ENCODE assay signal across 22 cellular contexts in genomic region chr22:33821290-33821689, GRCh38.
"Had no signal": no experiment of that assay in that cellular context is flagged by ENCODE, and none has a peak within 500 bp of the region (broad histone marks: within the 10 kb centered on the region; RNA-seq: fewer than 3 reads in every experiment).

No MANE protein-coding gene starts in this region.

- H3K4me3 Mint-ChIP-seq: activated CD8-positive, alpha-beta T cell treated with anti-CD3 and anti-CD28 coated beads for 36 hours; activated naive CD4-positive, alpha-beta T cell treated with anti-CD3 and anti-CD28 coated beads, Interleukin-2, amount 10 ng/mL, durations not matched to agents 7 days and 5 days; activated naive CD8-positive, alpha-beta T cell treated with anti-CD3 and anti-CD28 coated beads for 36 hours; activated T-cell treated with anti-CD3 and anti-CD28 coated beads, Interleukin-2, amount 50 U/mL, for 72 hours; T-helper 17 cell had no signal

- H3K4me1 Mint-ChIP-seq: activated naive CD4-positive, alpha-beta T cell treated with anti-CD3 and anti-CD28 coated beads, Interleukin-2, amount 10 ng/mL, durations not matched to agents 7 days and 5 days; activated naive CD8-positive, alpha-beta T cell treated with anti-CD3 and anti-CD28 coated beads for 36 hours; T-helper 17 cell had no signal

- H3K4me3 ChIP-seq: K562 had no signal

- H3K9me3 Mint-ChIP-seq: activated CD8-positive, alpha-beta T cell treated with anti-CD3 and anti-CD28 coated beads for 36 hours had no signal

- ATAC-seq: activated CD8-positive, alpha-beta T cell treated with anti-CD3 and anti-CD28 coated beads for 36 hours; activated T-cell treated with anti-CD3 and anti-CD28 coated beads, Interleukin-2, amount 50 U/mL, for 72 hours; K562; PC-3; T-helper 17 cell had no signal

- H3K27ac Mint-ChIP-seq: activated CD8-positive, alpha-beta T cell treated with anti-CD3 and anti-CD28 coated beads for 36 hours; activated naive CD4-positive, alpha-beta T cell treated with anti-CD3 and anti-CD28 coated beads, Interleukin-2, amount 10 ng/mL, durations not matched to agents 7 days and 5 days; activated naive CD8-positive, alpha-beta T cell treated with anti-CD3 and anti-CD28 coated beads for 36 hours; activated T-cell treated with anti-CD3 and anti-CD28 coated beads, Interleukin-2, amount 50 U/mL, for 72 hours; activated T-helper 2 cell treated with anti-CD3 and anti-CD28 coated beads, Interferon-gamma antibody, Interleukin-2, Interleukin-4, amounts not matched to agents 10 μg/mL and 5 μg/mL and 100 μg/mL, durations not matched to agents 14 hours and 24 hours and 36 hours; T-helper 17 cell had no signal

- H3K27me3 Mint-ChIP-seq: activated CD8-positive, alpha-beta T cell treated with anti-CD3 and anti-CD28 coated beads for 36 hours; activated naive CD4-positive, alpha-beta T cell treated with anti-CD3 and anti-CD28 coated beads, Interleukin-2, amount 10 ng/mL, durations not matched to agents 7 days and 5 days; activated naive CD8-positive, alpha-beta T cell treated with anti-CD3 and anti-CD28 coated beads for 36 hours; T-helper 17 cell had no signal

- H3K36me3 Mint-ChIP-seq: activated naive CD4-positive, alpha-beta T cell treated with anti-CD3 and anti-CD28 coated beads, Interleukin-2, amount 10 ng/mL, durations not matched to agents 7 days and 5 days; activated naive CD8-positive, alpha-beta T cell treated with anti-CD3 and anti-CD28 coated beads for 36 hours had no signal

- DNase-seq: activated CD4-positive, alpha-beta T cell treated with anti-CD3 and anti-CD28 coated beads, Interleukin-2, amount 50 U/mL, for 1 hour; activated CD4-positive, CD25-positive, alpha-beta regulatory T cell; activated CD8-positive, alpha-beta memory T cell treated with anti-CD3 and anti-CD28 coated beads, Interleukin-2, amount 50 U/mL, for 4 hours; activated CD8-positive, alpha-beta T cell treated with anti-CD3 and anti-CD28 coated beads for 36 hours; activated gamma-delta T cell treated with Interleukin-2 at 50 U/mL for 16 hours; activated naive CD4-positive, alpha-beta T cell treated with anti-CD3 and anti-CD28 coated beads, Interleukin-2, amount 10 ng/mL, durations not matched to agents 7 days and 5 days; activated naive CD8-positive, alpha-beta T cell treated with anti-CD3 and anti-CD28 coated beads for 36 hours; activated T-cell treated with anti-CD3 and anti-CD28 coated beads, Interleukin-2, amount 50 U/mL, for 72 hours; anterior cingulate cortex; caudate nucleus; Karpas-422; NCI-H1105 treated with DMSO at 0.1 percent for 48 hours; NCI-H1436 treated with DMSO at 0.1 percent for 48 hours; NCI-H187; NCI-H2081; NCI-H446; PC-3; SIG-M5; T-helper 17 cell; T-helper 9 cell had no signal
